1 cellular context compared by ENCODE assay signal in the genomic region with DNA sequence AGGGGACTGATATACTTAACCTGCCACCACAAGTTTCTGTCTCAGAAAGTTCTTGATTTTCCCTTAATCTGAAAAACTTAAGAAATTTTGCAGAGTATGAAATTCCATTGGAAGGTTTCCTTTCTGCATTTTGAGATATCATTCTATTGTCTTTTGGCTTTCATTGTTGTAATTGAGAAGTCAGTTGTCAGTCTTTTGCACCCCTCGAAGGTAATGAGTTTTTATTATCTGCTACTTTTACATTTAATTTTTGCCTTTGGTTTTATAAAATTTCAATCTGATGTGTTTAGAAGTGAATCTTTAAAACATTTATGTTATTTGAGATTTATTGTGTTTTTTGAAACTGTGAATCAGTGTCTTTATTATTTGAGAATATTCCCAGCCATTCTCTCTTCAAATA.
TF ChIP-seq lines count a peak whose summit lies in the region.

No MANE protein-coding gene starts in this region.

TF ChIP-seq in K562, 482 proteins besides CTCF, POLR2A, EP300 and RAD21 (continues in another document):
- TF ChIP-seq, protein P1, sequence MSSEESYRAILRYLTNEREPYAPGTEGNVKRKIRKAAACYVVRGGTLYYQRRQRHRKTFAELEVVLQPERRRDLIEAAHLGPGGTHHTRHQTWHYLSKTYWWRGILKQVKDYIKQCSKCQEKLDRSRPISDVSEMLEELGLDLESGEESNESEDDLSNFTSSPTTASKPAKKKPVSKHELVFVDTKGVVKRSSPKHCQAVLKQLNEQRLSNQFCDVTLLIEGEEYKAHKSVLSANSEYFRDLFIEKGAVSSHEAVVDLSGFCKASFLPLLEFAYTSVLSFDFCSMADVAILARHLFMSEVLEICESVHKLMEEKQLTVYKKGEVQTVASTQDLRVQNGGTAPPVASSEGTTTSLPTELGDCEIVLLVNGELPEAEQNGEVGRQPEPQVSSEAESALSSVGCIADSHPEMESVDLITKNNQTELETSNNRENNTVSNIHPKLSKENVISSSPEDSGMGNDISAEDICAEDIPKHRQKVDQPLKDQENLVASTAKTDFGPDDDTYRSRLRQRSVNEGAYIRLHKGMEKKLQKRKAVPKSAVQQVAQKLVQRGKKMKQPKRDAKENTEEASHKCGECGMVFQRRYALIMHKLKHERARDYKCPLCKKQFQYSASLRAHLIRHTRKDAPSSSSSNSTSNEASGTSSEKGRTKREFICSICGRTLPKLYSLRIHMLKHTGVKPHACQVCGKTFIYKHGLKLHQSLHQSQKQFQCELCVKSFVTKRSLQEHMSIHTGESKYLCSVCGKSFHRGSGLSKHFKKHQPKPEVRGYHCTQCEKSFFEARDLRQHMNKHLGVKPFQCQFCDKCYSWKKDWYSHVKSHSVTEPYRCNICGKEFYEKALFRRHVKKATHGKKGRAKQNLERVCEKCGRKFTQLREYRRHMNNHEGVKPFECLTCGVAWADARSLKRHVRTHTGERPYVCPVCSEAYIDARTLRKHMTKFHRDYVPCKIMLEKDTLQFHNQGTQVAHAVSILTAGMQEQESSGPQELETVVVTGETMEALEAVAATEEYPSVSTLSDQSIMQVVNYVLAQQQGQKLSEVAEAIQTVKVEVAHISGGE (CRISPR knock-in tag; IDR thresholded peaks at IDR 0.05) = no peak
- TF ChIP-seq E2F3 (CRISPR knock-in tag; IDR thresholded peaks at IDR 0.05) (no peak), ZEB2 (IDR thresholded peaks at IDR 0.05) (0 out of 2 replicates have a peak, but pooled peaks have one; percentile 23), CBX3 (IDR thresholded peaks at IDR 0.05; ENCODE audit: borderline replicate concordance in 1 of 2, low read length in 2 of 2) (peak in 1 of 2 experiments; percentile 99; a peak in 2 of 3 replicates), ZNF143 (CRISPR knock-in tag; IDR thresholded peaks at IDR 0.05) (no peak), EHMT2 (IDR thresholded peaks at IDR 0.05) (0 out of 2 replicates have a peak, but pooled peaks have one; percentile 51), NBN (IDR thresholded peaks at IDR 0.05; ENCODE audit: low read depth) (0 out of 2 replicates have a peak, but pooled peaks have one; percentile 50), ZNF507 (tag; conservative IDR thresholded peaks at IDR 0.05) (0 out of 2 replicates have a peak, but pooled peaks have one; percentile 19), TRIM24 (IDR thresholded peaks at IDR 0.05) (peak; percentile 73 to 89), MCM5 (IDR thresholded peaks at IDR 0.05; ENCODE audit: low read depth) (no peak), TRIM28 (IDR thresholded peaks at IDR 0.05) (peak; percentile 99), TBL1XR1 (IDR thresholded peaks at IDR 0.05; ENCODE audit: low read length in 2 of 2) (no peak), ZNF57 (CRISPR knock-in tag; IDR thresholded peaks at IDR 0.05) (no peak), BRCA1 (IDR thresholded peaks at IDR 0.05) (no peak), BRCA1 (CRISPR knock-in tag; IDR thresholded peaks at IDR 0.05) (no peak), BRD9 (IDR thresholded peaks at IDR 0.05; ENCODE audit: low read depth, partially characterized antibody) (no peak), ZNF766 (CRISPR knock-in tag; conservative IDR thresholded peaks at IDR 0.05) (0 out of 2 replicates have a peak, but pooled peaks have one; percentile 67), FOSL1 (tag; conservative IDR thresholded peaks at IDR 0.05) (no peak), TEAD4 (IDR thresholded peaks at IDR 0.05; ENCODE audit: low read length) (0 out of 2 replicates have a peak, but pooled peaks have one; percentile 25), TEAD4 (CRISPR knock-in tag; IDR thresholded peaks at IDR 0.05; ENCODE audit: borderline replicate concordance) (no peak), SP1 (CRISPR knock-in tag; IDR thresholded peaks at IDR 0.05) (no peak), XRCC3 (IDR thresholded peaks at IDR 0.05) (peak; percentile 51; the same call in 1 of the 2 replicates), POLR2H (tag; IDR thresholded peaks at IDR 0.05; ENCODE audit: low read depth) (0 out of 2 replicates have a peak, but pooled peaks have one; percentile 18), ZC3H4 (CRISPR knock-in tag; IDR thresholded peaks at IDR 0.05; ENCODE audit: borderline replicate concordance) (no peak), HNRNPL (IDR thresholded peaks at IDR 0.05; ENCODE audit: low read depth, low read length) (no peak)
- TF ChIP-seq, protein P2, sequence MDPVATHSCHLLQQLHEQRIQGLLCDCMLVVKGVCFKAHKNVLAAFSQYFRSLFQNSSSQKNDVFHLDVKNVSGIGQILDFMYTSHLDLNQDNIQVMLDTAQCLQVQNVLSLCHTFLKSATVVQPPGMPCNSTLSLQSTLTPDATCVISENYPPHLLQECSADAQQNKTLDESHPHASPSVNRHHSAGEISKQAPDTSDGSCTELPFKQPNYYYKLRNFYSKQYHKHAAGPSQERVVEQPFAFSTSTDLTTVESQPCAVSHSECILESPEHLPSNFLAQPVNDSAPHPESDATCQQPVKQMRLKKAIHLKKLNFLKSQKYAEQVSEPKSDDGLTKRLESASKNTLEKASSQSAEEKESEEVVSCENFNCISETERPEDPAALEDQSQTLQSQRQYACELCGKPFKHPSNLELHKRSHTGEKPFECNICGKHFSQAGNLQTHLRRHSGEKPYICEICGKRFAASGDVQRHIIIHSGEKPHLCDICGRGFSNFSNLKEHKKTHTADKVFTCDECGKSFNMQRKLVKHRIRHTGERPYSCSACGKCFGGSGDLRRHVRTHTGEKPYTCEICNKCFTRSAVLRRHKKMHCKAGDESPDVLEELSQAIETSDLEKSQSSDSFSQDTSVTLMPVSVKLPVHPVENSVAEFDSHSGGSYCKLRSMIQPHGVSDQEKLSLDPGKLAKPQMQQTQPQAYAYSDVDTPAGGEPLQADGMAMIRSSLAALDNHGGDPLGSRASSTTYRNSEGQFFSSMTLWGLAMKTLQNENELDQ (CRISPR knock-in tag; IDR thresholded peaks at IDR 0.05; ENCODE audit: borderline replicate concordance) = no peak
- TF ChIP-seq, protein P3, sequence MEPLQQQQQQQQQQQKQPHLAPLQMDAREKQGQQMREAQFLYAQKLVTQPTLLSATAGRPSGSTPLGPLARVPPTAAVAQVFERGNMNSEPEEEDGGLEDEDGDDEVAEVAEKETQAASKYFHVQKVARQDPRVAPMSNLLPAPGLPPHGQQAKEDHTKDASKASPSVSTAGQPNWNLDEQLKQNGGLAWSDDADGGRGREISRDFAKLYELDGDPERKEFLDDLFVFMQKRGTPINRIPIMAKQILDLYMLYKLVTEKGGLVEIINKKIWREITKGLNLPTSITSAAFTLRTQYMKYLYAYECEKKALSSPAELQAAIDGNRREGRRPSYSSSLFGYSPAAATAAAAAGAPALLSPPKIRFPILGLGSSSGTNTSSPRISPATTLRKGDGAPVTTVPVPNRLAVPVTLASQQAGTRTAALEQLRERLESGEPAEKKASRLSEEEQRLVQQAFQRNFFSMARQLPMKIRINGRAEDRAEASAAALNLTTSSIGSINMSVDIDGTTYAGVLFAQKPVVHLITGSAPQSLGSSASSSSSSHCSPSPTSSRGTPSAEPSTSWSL (CRISPR knock-in tag; IDR thresholded peaks at IDR 0.05; ENCODE audit: borderline replicate concordance) = no peak
- TF ChIP-seq, protein P4, sequence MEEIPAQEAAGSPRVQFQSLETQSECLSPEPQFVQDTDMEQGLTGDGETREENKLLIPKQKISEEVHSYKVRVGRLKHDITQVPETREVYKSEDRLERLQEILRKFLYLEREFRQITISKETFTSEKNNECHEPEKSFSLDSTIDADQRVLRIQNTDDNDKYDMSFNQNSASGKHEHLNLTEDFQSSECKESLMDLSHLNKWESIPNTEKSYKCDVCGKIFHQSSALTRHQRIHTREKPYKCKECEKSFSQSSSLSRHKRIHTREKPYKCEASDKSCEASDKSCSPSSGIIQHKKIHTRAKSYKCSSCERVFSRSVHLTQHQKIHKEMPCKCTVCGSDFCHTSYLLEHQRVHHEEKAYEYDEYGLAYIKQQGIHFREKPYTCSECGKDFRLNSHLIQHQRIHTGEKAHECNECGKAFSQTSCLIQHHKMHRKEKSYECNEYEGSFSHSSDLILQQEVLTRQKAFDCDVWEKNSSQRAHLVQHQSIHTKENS (CRISPR knock-in tag; IDR thresholded peaks at IDR 0.05) = no peak
- TF ChIP-seq, protein P5, sequence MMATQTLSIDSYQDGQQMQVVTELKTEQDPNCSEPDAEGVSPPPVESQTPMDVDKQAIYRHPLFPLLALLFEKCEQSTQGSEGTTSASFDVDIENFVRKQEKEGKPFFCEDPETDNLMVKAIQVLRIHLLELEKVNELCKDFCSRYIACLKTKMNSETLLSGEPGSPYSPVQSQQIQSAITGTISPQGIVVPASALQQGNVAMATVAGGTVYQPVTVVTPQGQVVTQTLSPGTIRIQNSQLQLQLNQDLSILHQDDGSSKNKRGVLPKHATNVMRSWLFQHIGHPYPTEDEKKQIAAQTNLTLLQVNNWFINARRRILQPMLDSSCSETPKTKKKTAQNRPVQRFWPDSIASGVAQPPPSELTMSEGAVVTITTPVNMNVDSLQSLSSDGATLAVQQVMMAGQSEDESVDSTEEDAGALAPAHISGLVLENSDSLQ (IDR thresholded peaks at IDR 0.05) = peak; percentile 30; the same call in 1 of the 2 replicates
- TF ChIP-seq, protein P6, sequence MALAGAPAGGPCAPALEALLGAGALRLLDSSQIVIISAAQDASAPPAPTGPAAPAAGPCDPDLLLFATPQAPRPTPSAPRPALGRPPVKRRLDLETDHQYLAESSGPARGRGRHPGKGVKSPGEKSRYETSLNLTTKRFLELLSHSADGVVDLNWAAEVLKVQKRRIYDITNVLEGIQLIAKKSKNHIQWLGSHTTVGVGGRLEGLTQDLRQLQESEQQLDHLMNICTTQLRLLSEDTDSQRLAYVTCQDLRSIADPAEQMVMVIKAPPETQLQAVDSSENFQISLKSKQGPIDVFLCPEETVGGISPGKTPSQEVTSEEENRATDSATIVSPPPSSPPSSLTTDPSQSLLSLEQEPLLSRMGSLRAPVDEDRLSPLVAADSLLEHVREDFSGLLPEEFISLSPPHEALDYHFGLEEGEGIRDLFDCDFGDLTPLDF (CRISPR knock-in tag; IDR thresholded peaks at IDR 0.05) = no peak
- TF ChIP-seq, protein P7, sequence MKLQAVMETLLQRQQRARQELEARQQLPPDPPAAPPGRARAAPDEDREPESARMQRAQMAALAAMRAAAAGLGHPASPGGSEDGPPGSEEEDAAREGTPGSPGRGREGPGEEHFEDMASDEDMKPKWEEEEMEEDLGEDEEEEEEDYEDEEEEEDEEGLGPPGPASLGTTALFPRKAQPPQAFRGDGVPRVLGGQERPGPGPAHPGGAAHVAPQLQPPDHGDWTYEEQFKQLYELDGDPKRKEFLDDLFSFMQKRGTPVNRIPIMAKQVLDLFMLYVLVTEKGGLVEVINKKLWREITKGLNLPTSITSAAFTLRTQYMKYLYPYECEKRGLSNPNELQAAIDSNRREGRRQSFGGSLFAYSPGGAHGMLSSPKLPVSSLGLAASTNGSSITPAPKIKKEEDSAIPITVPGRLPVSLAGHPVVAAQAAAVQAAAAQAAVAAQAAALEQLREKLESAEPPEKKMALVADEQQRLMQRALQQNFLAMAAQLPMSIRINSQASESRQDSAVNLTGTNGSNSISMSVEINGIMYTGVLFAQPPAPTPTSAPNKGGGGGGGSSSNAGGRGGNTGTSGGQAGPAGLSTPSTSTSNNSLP (IDR thresholded peaks at IDR 0.05; ENCODE audit: borderline replicate concordance, low read depth, low read length) = peak; percentile 58; the same call in 1 of the 2 replicates
- TF ChIP-seq, protein P8, sequence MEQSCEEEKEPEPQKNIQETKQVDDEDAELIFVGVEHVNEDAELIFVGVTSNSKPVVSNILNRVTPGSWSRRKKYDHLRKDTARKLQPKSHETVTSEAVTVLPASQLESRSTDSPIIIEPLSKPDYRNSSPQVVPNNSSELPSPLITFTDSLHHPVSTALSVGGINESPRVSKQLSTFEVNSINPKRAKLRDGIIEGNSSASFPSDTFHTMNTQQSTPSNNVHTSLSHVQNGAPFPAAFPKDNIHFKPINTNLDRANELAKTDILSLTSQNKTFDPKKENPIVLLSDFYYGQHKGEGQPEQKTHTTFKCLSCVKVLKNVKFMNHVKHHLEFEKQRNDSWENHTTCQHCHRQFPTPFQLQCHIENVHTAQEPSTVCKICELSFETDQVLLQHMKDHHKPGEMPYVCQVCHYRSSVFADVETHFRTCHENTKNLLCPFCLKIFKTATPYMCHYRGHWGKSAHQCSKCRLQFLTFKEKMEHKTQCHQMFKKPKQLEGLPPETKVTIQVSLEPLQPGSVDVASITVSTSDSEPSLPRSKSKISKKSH (CRISPR knock-in tag; IDR thresholded peaks at IDR 0.05) = peak; percentile 74; the same call in 1 of the 2 replicates
- TF ChIP-seq, protein P9, sequence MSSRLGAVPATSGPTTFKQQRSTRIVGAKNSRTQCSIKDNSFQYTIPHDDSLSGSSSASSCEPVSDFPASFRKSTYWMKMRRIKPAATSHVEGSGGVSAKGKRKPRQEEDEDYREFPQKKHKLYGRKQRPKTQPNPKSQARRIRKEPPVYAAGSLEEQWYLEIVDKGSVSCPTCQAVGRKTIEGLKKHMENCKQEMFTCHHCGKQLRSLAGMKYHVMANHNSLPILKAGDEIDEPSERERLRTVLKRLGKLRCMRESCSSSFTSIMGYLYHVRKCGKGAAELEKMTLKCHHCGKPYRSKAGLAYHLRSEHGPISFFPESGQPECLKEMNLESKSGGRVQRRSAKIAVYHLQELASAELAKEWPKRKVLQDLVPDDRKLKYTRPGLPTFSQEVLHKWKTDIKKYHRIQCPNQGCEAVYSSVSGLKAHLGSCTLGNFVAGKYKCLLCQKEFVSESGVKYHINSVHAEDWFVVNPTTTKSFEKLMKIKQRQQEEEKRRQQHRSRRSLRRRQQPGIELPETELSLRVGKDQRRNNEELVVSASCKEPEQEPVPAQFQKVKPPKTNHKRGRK (tag; IDR thresholded peaks at IDR 0.05) = 0 out of 2 replicates have a peak, but pooled peaks have one; percentile 18
- TF ChIP-seq, protein P10, sequence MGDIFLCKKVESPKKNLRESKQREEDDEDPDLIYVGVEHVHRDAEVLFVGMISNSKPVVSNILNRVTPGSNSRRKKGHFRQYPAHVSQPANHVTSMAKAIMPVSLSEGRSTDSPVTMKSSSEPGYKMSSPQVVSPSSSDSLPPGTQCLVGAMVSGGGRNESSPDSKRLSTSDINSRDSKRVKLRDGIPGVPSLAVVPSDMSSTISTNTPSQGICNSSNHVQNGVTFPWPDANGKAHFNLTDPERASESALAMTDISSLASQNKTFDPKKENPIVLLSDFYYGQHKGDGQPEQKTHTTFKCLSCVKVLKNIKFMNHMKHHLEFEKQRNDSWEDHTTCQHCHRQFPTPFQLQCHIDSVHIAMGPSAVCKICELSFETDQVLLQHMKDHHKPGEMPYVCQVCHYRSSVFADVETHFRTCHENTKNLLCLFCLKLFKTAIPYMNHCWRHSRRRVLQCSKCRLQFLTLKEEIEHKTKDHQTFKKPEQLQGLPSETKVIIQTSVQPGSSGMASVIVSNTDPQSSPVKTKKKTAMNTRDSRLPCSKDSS (IDR thresholded peaks at IDR 0.05; ENCODE audit: low read depth, partially characterized antibody) = peak; percentile 88
